Comparison of ENCODE assay signal across 18 cellular contexts in the genomic region with DNA sequence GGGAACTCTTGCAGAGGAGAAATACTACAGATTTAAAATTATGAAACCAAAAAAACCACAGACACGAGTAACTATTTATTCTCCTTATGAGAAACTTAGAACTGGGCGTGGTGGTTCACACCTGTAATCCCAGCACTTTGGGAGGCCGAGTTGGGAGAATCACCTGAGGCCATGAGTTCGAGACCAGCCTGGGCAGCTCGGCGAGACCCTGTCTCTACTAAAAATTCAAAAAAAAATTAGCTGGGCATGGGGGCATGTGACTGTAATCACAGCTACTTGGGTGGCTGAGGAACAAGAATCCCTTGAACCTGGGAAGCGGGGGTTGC. TPM values are rescaled to one million over a fixed set of nuclear protein-coding genes. Genes with fewer than 3 reads are reported as not detected.
DNase-seq lines count a peak whose midpoint lies in the region; ATAC-seq and TF ChIP-seq lines count a peak whose summit lies in the region.
"Had no signal": no experiment of that assay in that cellular context is flagged by ENCODE, and none has a peak within 500 bp of the region (broad histone marks: within the 10 kb centered on the region; RNA-seq: fewer than 3 reads in every experiment).

No MANE protein-coding gene starts in this region.

- CTCF ChIA-PET in Panc1 (lab: Charles Lee) = interaction anchor here (0.7 to 0.8 kb wide), 2 partner anchors 14 to 339 kb away, joined by 3 to 6 read pairs; no protein-coding TSS in a partner anchor
- CTCF ChIA-PET in naive thymus-derived CD4-positive, alpha-beta T cell (lab: Charles Lee) = interaction anchor here (0.6 to 3.2 kb wide), 9 partner anchors 24 to 945 kb away, joined by 3 to 50 read pairs (median 4); partner anchors contain the start of genes CAGE1 and RIOK1

- no peaks in the 10 kb centered on the region for H3K4me1 Mint-ChIP-seq in endothelial cell (ENCODE audit: unreplicated experiment)
- H3K4me1 Mint-ChIP-seq in effector memory CD8-positive, alpha-beta T cell (ENCODE audit: low read depth in 2 of 2) = peaks cover 6 to 7% of the 10 kb centered on the region in 2 donors
- H3K4me1 Mint-ChIP-seq in naive thymus-derived CD4-positive, alpha-beta T cell = peaks cover 6 to 13% (median 10%) of the 10 kb centered on the region in 7 donors
- H3K4me1 Mint-ChIP-seq: activated naive CD4-positive, alpha-beta T cell treated with anti-CD3 and anti-CD28 coated beads, Interleukin-2, amount 10 ng/mL, durations not matched to agents 7 days and 5 days had no signal

- 57% methylated on average over 7 of the region's 7 CpGs for WGBS in right cardiac atrium

- intact Hi-C loops in Right ventricle myocardium superior (cut with DNase I) = no loop called here
- intact Hi-C loops in right cardiac atrium (cut with DNase I) = loop anchor here (5.0 to 10.0 kb wide), 3 partner anchors 111 to 341 kb away; partner anchors contain the start of genes CAGE1 (in 1 of the 4) and RIOK1 (in 1 of the 4)
- intact Hi-C loops in Panc1 (cut with micrococcal nuclease; ENCODE audit: unreplicated experiment) = loop anchor here (2.0 kb wide), 1 partner anchor 339 kb away; no protein-coding TSS in a partner anchor
- intact Hi-C loops in naive thymus-derived CD4-positive, alpha-beta T cell (cut with micrococcal nuclease) = loop anchor here (1.0 to 2.0 kb wide), 4 partner anchors 63 to 783 kb away; partner anchors contain the start of genes CAGE1 (in 2 of the 2) and RIOK1 (in 2 of the 2)

- DNase-seq in Right ventricle myocardium superior (no peak), right cardiac atrium (no peak), Panc1 (ENCODE audit: low read depth, low spot score) (no peak), endothelial cell (ENCODE audit: low spot score) (no peak)
- no peak for DNase-seq in effector memory CD8-positive, alpha-beta T cell
- no peak for DNase-seq in naive thymus-derived CD4-positive, alpha-beta T cell
- no peak for DNase-seq in stimulated activated naive CD4-positive, alpha-beta T cell (lab: John Stamatoyannopoulos, UW)
- DNase-seq: esophagus squamous epithelium, NCI-H1436 treated with DMSO at 0.1 percent for 48 hours had no signal

- H3K36me3 Mint-ChIP-seq in endothelial cell (ENCODE audit: low read depth, unreplicated experiment) = no peaks in the 10 kb centered on the region
- H3K36me3 Mint-ChIP-seq in effector memory CD8-positive, alpha-beta T cell (ENCODE audit: insufficient read depth) = no peaks in the 10 kb centered on the region
- peaks cover 0 to 5% (median 0%) of the 10 kb centered on the region in 5 donors for H3K36me3 Mint-ChIP-seq in naive thymus-derived CD4-positive, alpha-beta T cell
- H3K36me3 Mint-ChIP-seq: activated naive CD4-positive, alpha-beta T cell treated with anti-CD3 and anti-CD28 coated beads, Interleukin-2, amount 10 ng/mL, durations not matched to agents 7 days and 5 days; natural killer cell had no signal

- POLR2A ChIA-PET in Panc1 (lab: Charles Lee) = no interaction called here
- POLR2A ChIA-PET in naive thymus-derived CD4-positive, alpha-beta T cell (lab: Charles Lee) = no interaction called here

- H3K27me3 ChIP-seq in right cardiac atrium (ENCODE audit: control insufficient read depth, insufficient read depth) (no peaks in the 10 kb centered on the region), Panc1 (ENCODE audit: control insufficient read depth, insufficient read depth, low read length) (no peaks in the 10 kb centered on the region)
- no peaks in the 10 kb centered on the region for H3K27me3 ChIP-seq in naive thymus-derived CD4-positive, alpha-beta T cell (ENCODE audit: control insufficient read depth in 2 of 2, insufficient read depth in 2 of 2, low read length in 2 of 2)
- H3K27me3 ChIP-seq: esophagus squamous epithelium, gastrocnemius medialis, hepatocyte, tibial nerve had no signal

- H3K27ac Mint-ChIP-seq in endothelial cell (ENCODE audit: unreplicated experiment) = no peak overlapping the region
- H3K27ac Mint-ChIP-seq in effector memory CD8-positive, alpha-beta T cell = no peak overlapping the region
- H3K27ac Mint-ChIP-seq in naive thymus-derived CD4-positive, alpha-beta T cell = peak overlapping the region in 1 of 9 donors; percentile 56
- H3K27ac Mint-ChIP-seq: activated CD4-positive, alpha-beta T cell treated with anti-CD3 and anti-CD28 coated beads, Interleukin-2, amount 10 ng/mL, durations not matched to agents 24 days and 14 days; activated naive CD4-positive, alpha-beta T cell treated with anti-CD3 and anti-CD28 coated beads, Interleukin-2, amount 10 ng/mL, durations not matched to agents 7 days and 5 days; activated T-helper 1 cell treated with anti-CD3 and anti-CD28 coated beads, Interleukin-12 subunit alpha, Interleukin-12 subunit beta, Interleukin-2, Interleukin-4 antibody, amounts not matched to agents 30 ng/mL and 10 ng/mL and 1 ng/mL, durations not matched to agents 14 hours and 24 hours and 36 hours; natural killer cell had no signal

- TF ChIP-seq CTCF in Panc1 (IDR thresholded peaks at IDR 0.05) = peak; percentile 73
- peak; percentile 14 for TF ChIP-seq CTCF in endothelial cell (IDR thresholded peaks at IDR 0.05; ENCODE audit: unreplicated experiment)

- BruUV-seq in Panc1 (replicated peaks; lab: Mats Ljungman, UMichigan) = no TSS peak

- H3K27ac ChIP-seq in right cardiac atrium (ENCODE audit: low read length) (no peak overlapping the region), Panc1 (ENCODE audit: low read length) (no peak overlapping the region)
- no peak overlapping the region for H3K27ac ChIP-seq in naive thymus-derived CD4-positive, alpha-beta T cell (ENCODE audit: low read depth, low read length)
- H3K27ac ChIP-seq: gastrocnemius medialis, hepatocyte, tibial nerve had no signal

- in situ Hi-C loops in Panc1 (cut with HindIII; ENCODE audit: low pct_unique_long_range_greater_than_20kb, low sequenced_read_pairs) = no loop called here

- ATAC-seq in Right ventricle myocardium superior (ENCODE audit: poor library complexity) (peak; percentile 13), right cardiac atrium (no peak), Panc1 (no peak), HG02852 (IDR thresholded peaks at IDR 0.05; ENCODE audit: unreplicated experiment) (no peak)
- ATAC-seq in effector memory CD8-positive, alpha-beta T cell (replicated peaks) = no peak
- no peak for ATAC-seq in naive thymus-derived CD4-positive, alpha-beta T cell

- H3K9me3 ChIP-seq in right cardiac atrium (ENCODE audit: control insufficient read depth, low read length) (no peaks in the 10 kb centered on the region), Panc1 (ENCODE audit: control insufficient read depth, insufficient read depth, low read depth, low read length) (no peaks in the 10 kb centered on the region)
- no peaks in the 10 kb centered on the region for H3K9me3 ChIP-seq in naive thymus-derived CD4-positive, alpha-beta T cell (ENCODE audit: control insufficient read depth in 2 of 3, low read length in 3 of 3)
- H3K9me3 ChIP-seq: esophagus squamous epithelium, gastrocnemius medialis, tibial nerve had no signal

- H3K36me3 ChIP-seq in Panc1 (ENCODE audit: control insufficient read depth, insufficient read depth, low read length) = no peaks in the 10 kb centered on the region
- no peaks in the 10 kb centered on the region for H3K36me3 ChIP-seq in naive thymus-derived CD4-positive, alpha-beta T cell (ENCODE audit: control insufficient read depth in 2 of 3, insufficient read depth in 3 of 3, low read length in 3 of 3)
- H3K36me3 ChIP-seq: esophagus squamous epithelium, gastrocnemius medialis, tibial nerve had no signal

- H3K9me3 Mint-ChIP-seq in endothelial cell (ENCODE audit: unreplicated experiment) = no peaks in the 10 kb centered on the region
- no peaks in the 10 kb centered on the region for H3K9me3 Mint-ChIP-seq in effector memory CD8-positive, alpha-beta T cell
- H3K9me3 Mint-ChIP-seq in naive thymus-derived CD4-positive, alpha-beta T cell = no peaks in the 10 kb centered on the region
- H3K9me3 Mint-ChIP-seq: activated CD4-positive, alpha-beta T cell treated with anti-CD3 and anti-CD28 coated beads, Interleukin-2, amount 10 ng/mL, durations not matched to agents 24 days and 14 days; activated naive CD4-positive, alpha-beta T cell treated with anti-CD3 and anti-CD28 coated beads, Interleukin-2, amount 10 ng/mL, durations not matched to agents 7 days and 5 days; activated T-helper 1 cell treated with anti-CD3 and anti-CD28 coated beads, Interleukin-12 subunit alpha, Interleukin-12 subunit beta, Interleukin-2, Interleukin-4 antibody, amounts not matched to agents 30 ng/mL and 10 ng/mL and 1 ng/mL, durations not matched to agents 14 hours and 24 hours and 36 hours; H9; natural killer cell had no signal

- H3K4me3 ChIP-seq in right cardiac atrium (ENCODE audit: low read length) (no peak overlapping the region), Panc1 (ENCODE audit: low read depth in 2 of 2, low read length in 2 of 2) (no peak overlapping the region)
- no peak overlapping the region for H3K4me3 ChIP-seq in naive thymus-derived CD4-positive, alpha-beta T cell (ENCODE audit: low read length)
- H3K4me3 ChIP-seq: esophagus squamous epithelium, gastrocnemius medialis, hepatocyte, tibial nerve had no signal

- H3K4me1 ChIP-seq in right cardiac atrium (ENCODE audit: control insufficient read depth, insufficient read depth, low read length) (peaks cover 3% of the 10 kb centered on the region), Panc1 (ENCODE audit: control insufficient read depth, insufficient read depth, low read length) (no peaks in the 10 kb centered on the region)
- H3K4me1 ChIP-seq in naive thymus-derived CD4-positive, alpha-beta T cell (ENCODE audit: control insufficient read depth in 2 of 2, insufficient read depth in 2 of 2, low read length in 2 of 2) = no peaks in the 10 kb centered on the region
- H3K4me1 ChIP-seq: gastrocnemius medialis had no signal

- peaks cover 1% of the 10 kb centered on the region for H3K27me3 Mint-ChIP-seq in endothelial cell (ENCODE audit: unreplicated experiment)
- H3K27me3 Mint-ChIP-seq in effector memory CD8-positive, alpha-beta T cell = peaks cover 3 to 10% of the 10 kb centered on the region in 2 donors
- no peaks in the 10 kb centered on the region for H3K27me3 Mint-ChIP-seq in naive thymus-derived CD4-positive, alpha-beta T cell
- H3K27me3 Mint-ChIP-seq: activated CD4-positive, alpha-beta T cell treated with anti-CD3 and anti-CD28 coated beads, Interleukin-2, amount 10 ng/mL, durations not matched to agents 24 days and 14 days had no signal

- no peak overlapping the region for H3K4me3 Mint-ChIP-seq in endothelial cell (ENCODE audit: unreplicated experiment)
- no peak overlapping the region for H3K4me3 Mint-ChIP-seq in effector memory CD8-positive, alpha-beta T cell
- H3K4me3 Mint-ChIP-seq in naive thymus-derived CD4-positive, alpha-beta T cell = no peak overlapping the region
- H3K4me3 Mint-ChIP-seq: activated CD4-positive, alpha-beta T cell treated with anti-CD3 and anti-CD28 coated beads, Interleukin-2, amount 10 ng/mL, durations not matched to agents 24 days and 14 days; activated naive CD4-positive, alpha-beta T cell treated with anti-CD3 and anti-CD28 coated beads, Interleukin-2, amount 10 ng/mL, durations not matched to agents 7 days and 5 days; activated T-helper 1 cell treated with anti-CD3 and anti-CD28 coated beads, Interleukin-12 subunit alpha, Interleukin-12 subunit beta, Interleukin-2, Interleukin-4 antibody, amounts not matched to agents 30 ng/mL and 10 ng/mL and 1 ng/mL, durations not matched to agents 14 hours and 24 hours and 36 hours; H9; natural killer cell had no signal

RNA-seq across cellular contexts. Expression of gene SSR1, which starts 36.8 kb away (rescaled TPM):
- 47.5 TPM for total RNA-seq in Right ventricle myocardium superior
- total RNA-seq in right cardiac atrium = 10 to 100 TPM; 71.6 to 96.3 (median 82.0) TPM
- polyA plus RNA-seq in right cardiac atrium = 21.6 TPM
- 119 TPM for total RNA-seq in Panc1 (2021; ENCODE audit: unreplicated experiment)
- 123 TPM for polyA plus RNA-seq in Panc1 (2012; ENCODE audit: insufficient read length)
- total RNA-seq in endothelial cell (ENCODE audit: unreplicated experiment) = 132 TPM
- 100 to 1,000 TPM in 3 of 5 experiments, 10 to 100 TPM in 2; 75.0 to 178 (median 127) TPM for total RNA-seq in naive thymus-derived CD4-positive, alpha-beta T cell
- 100 to 1,000 TPM; 151 to 204 TPM for polyA plus RNA-seq in naive thymus-derived CD4-positive, alpha-beta T cell
